20 cellular contexts compared by ENCODE assay signal in the genomic region with DNA sequence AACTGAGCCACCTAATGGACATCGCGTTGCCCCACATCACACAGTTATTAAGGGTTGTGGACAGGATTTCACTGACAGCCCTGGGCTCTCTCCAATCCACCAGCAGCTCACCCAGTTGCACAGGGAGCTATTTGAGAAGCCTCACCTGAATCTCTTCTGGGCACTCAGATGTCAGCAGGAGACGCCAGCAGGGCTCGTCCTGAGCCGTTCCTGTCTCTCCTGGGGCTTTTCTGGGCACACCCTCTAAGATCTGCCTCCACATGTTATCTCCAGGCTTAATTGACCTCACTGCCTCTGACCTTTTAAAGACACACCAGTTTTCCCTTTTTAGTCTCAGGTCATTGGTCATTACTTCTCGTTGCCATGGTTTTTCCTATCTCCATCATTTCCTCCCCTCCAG.
"Had no signal": no experiment of that assay in that cellular context is flagged by ENCODE, and none has a peak within 500 bp of the region (broad histone marks: within the 10 kb centered on the region; RNA-seq: fewer than 3 reads in every experiment).

No MANE protein-coding gene starts in this region.

- ATAC-seq: effector memory CD8-positive, alpha-beta T cell; left ventricle myocardium superior; lower lobe of right lung; mucosa of descending colon had no signal

- H3K4me1 ChIP-seq: lower lobe of right lung, neural progenitor cell, parathyroid adenoma, prostate gland, right atrium auricular region, thyroid gland, vagina had no signal

- H3K9me3 ChIP-seq: lower lobe of right lung, mucosa of descending colon, prostate gland, right atrium auricular region, thyroid gland, vagina had no signal

- DNase-seq: cortex of kidney; effector memory CD8-positive, alpha-beta T cell; left ventricle myocardium superior; lower lobe of right lung; mucosa of descending colon; naive B cell; stimulated activated CD4-positive, alpha-beta T cell treated with anti-CD3 and anti-CD28 coated beads, Interleukin-1b, Interleukin-23, amount 100 ng/mL, for 48 hours; stimulated activated CD4-positive, alpha-beta T cell treated with anti-CD3 and anti-CD28 coated beads, Interleukin-4, amount 100 ng/mL, for 1 hour; stimulated activated CD8-positive, alpha-beta memory T cell treated with anti-CD3 and anti-CD28 coated beads, Interleukin-4, amount 100 ng/mL, for 48 hours; stimulated activated naive CD4-positive, alpha-beta T cell; stimulated activated naive CD8-positive, alpha-beta T cell treated with anti-CD3 and anti-CD28 coated beads, Interleukin-15, amount 100 ng/mL, for 72 hours; thyroid gland; trophoblast cell had no signal

- H3K27ac Mint-ChIP-seq: effector memory CD8-positive, alpha-beta T cell; naive B cell; natural killer cell treated with Interleukin-12 subunit alpha and Interleukin-12 subunit beta and Interleukin-15 and Interleukin-18, amount 100 ng/mL, for 72 hours; neural progenitor cell; stimulated activated naive CD8-positive, alpha-beta T cell treated with anti-CD3 and anti-CD28 coated beads, Interleukin-15, amount 100 ng/mL, for 72 hours had no signal

- H3K9me3 Mint-ChIP-seq: effector memory CD8-positive, alpha-beta T cell; natural killer cell treated with Interleukin-12 subunit alpha and Interleukin-12 subunit beta and Interleukin-15 and Interleukin-18, amount 100 ng/mL, for 72 hours; neural progenitor cell; stimulated activated naive CD8-positive, alpha-beta T cell treated with anti-CD3 and anti-CD28 coated beads, Interleukin-15, amount 100 ng/mL, for 72 hours had no signal

- H3K36me3 ChIP-seq: lower lobe of right lung, neural progenitor cell, prostate gland, right atrium auricular region, thyroid gland, vagina had no signal

- H3K27ac ChIP-seq: lower lobe of right lung, neural progenitor cell, parathyroid adenoma, prostate gland, right atrium auricular region, skin epidermis, thyroid gland, vagina had no signal

- H3K27me3 ChIP-seq: neural progenitor cell, right atrium auricular region, thyroid gland, vagina had no signal

- H3K36me3 Mint-ChIP-seq: naive B cell; natural killer cell treated with Interleukin-12 subunit alpha and Interleukin-12 subunit beta and Interleukin-15 and Interleukin-18, amount 100 ng/mL, for 72 hours; neural progenitor cell had no signal

- H3K4me1 Mint-ChIP-seq: naive B cell; neural progenitor cell; stimulated activated naive CD8-positive, alpha-beta T cell treated with anti-CD3 and anti-CD28 coated beads, Interleukin-15, amount 100 ng/mL, for 72 hours had no signal

- H3K4me3 ChIP-seq: lower lobe of right lung, mucosa of descending colon, neural progenitor cell, prostate gland, right atrium auricular region, skin epidermis, thyroid gland, vagina had no signal

- H3K4me3 Mint-ChIP-seq: effector memory CD8-positive, alpha-beta T cell; naive B cell; natural killer cell treated with Interleukin-12 subunit alpha and Interleukin-12 subunit beta and Interleukin-15 and Interleukin-18, amount 100 ng/mL, for 72 hours; neural progenitor cell; stimulated activated naive CD8-positive, alpha-beta T cell treated with anti-CD3 and anti-CD28 coated beads, Interleukin-15, amount 100 ng/mL, for 72 hours had no signal
